Comparison of ENCODE assay signal across 13 cellular contexts in genomic region chr3:152909180-152909883, GRCh38.
DNase-seq lines count a peak whose midpoint lies in the region; ATAC-seq, FAIRE-seq and TF ChIP-seq lines count a peak whose summit lies in the region.
"Had no signal": no experiment of that assay in that cellular context is flagged by ENCODE, and none has a peak within 500 bp of the region (broad histone marks: within the 10 kb centered on the region; RNA-seq: fewer than 3 reads in every experiment).

No MANE protein-coding gene starts in this region.

- H3K9me3 Mint-ChIP-seq in activated T-cell treated with anti-CD3 and anti-CD28 coated beads, Interleukin-2, amount 50 U/mL, for 4 hours, result peaks cover 6% of the 10 kb centered on the region

- H3K4me3 ChIP-seq in left ventricle myocardium inferior, result no peak overlapping the region

- no peaks in the 10 kb centered on the region for H3K27me3 ChIP-seq in left ventricle myocardium inferior (ENCODE audit: low read depth)

- intact Hi-C loops in left ventricle myocardium inferior (cut with micrococcal nuclease), result no loop called here

- H3K27ac ChIP-seq in left ventricle myocardium inferior (replicated peaks), result peak overlapping the region; percentile 41
- H3K27ac ChIP-seq: 22Rv1 had no signal

- TF ChIP-seq CTCF in left ventricle myocardium inferior (IDR thresholded peaks at IDR 0.05; ENCODE audit: borderline replicate concordance), result no peak

- H3K9me3 ChIP-seq in left ventricle myocardium inferior (replicated peaks), result no peaks in the 10 kb centered on the region

- H3K36me3 Mint-ChIP-seq in activated T-cell treated with anti-CD3 and anti-CD28 coated beads, Interleukin-2, amount 50 U/mL, for 4 hours (ENCODE audit: insufficient read depth), result no peaks in the 10 kb centered on the region

- H3K27me3 Mint-ChIP-seq in activated T-cell treated with anti-CD3 and anti-CD28 coated beads, Interleukin-2, amount 50 U/mL, for 4 hours (ENCODE audit: low read depth), result no peaks in the 10 kb centered on the region

- peak; percentile 30 for DNase-seq in DMS 273 (lab: John Stamatoyannopoulos, UW; ENCODE audit: unreplicated experiment)
- DNase-seq in DMS 273 treated with DMSO at 0.1 percent for 48 hours (lab: John Stamatoyannopoulos, UW), result no peak
- peak; percentile 31 for DNase-seq in amniotic epithelial cell (ENCODE audit: low read depth)
- no peak for DNase-seq in left ventricle myocardium inferior
- DNase-seq in urothelium cell line (ENCODE audit: low spot score), result peak; percentile 3
- DNase-seq in glomerular visceral epithelial cell (ENCODE audit: extremely low spot score), result no peak
- DNase-seq in HuH-7.5 (ENCODE audit: low spot score), result no peak
- DNase-seq in activated T-cell treated with anti-CD3 and anti-CD28 coated beads, Interleukin-2, amount 50 U/mL, for 4 hours, result no peak
- DNase-seq: head of caudate nucleus, NCI-H1048, T-helper 17 cell had no signal

- H3K4me3 Mint-ChIP-seq in activated T-cell treated with anti-CD3 and anti-CD28 coated beads, Interleukin-2, amount 50 U/mL, for 4 hours, result no peak overlapping the region
- H3K4me3 Mint-ChIP-seq: central memory CD8-positive, alpha-beta T cell; T-helper 17 cell had no signal

- no peaks in the 10 kb centered on the region for H3K4me1 Mint-ChIP-seq in activated T-cell treated with anti-CD3 and anti-CD28 coated beads, Interleukin-2, amount 50 U/mL, for 4 hours (ENCODE audit: low read depth)
- H3K4me1 Mint-ChIP-seq: central memory CD8-positive, alpha-beta T cell; T-helper 17 cell had no signal

- no peak for FAIRE-seq in urothelium cell line (lab: Jason Lieb, UNC)

- peaks cover 13% of the 10 kb centered on the region for H3K4me1 ChIP-seq in left ventricle myocardium inferior

- no peaks in the 10 kb centered on the region for H3K36me3 ChIP-seq in left ventricle myocardium inferior

- ATAC-seq in activated T-cell treated with anti-CD3 and anti-CD28 coated beads, Interleukin-2, amount 50 U/mL, for 4 hours, result no peak
- ATAC-seq: T-helper 17 cell had no signal

Comparison
In these comparisons a context has a peak if more than half of its experiments do, and no peak if none do; other contexts are left out.
1. DNase-seq: peak in DMS 273 (single experiment), amniotic epithelial cell (single experiment) and urothelium cell line (single experiment); none in DMS 273 treated with DMSO at 0.1 percent for 48 hours (single experiment), left ventricle myocardium inferior (single experiment), glomerular visceral epithelial cell (single experiment), HuH-7.5 (single experiment) and activated T-cell treated with anti-CD3 and anti-CD28 coated beads, Interleukin-2, amount 50 U/mL, for 4 hours (single experiment).